ENCODE assay signal across 8 cellular contexts in the genomic region with DNA sequence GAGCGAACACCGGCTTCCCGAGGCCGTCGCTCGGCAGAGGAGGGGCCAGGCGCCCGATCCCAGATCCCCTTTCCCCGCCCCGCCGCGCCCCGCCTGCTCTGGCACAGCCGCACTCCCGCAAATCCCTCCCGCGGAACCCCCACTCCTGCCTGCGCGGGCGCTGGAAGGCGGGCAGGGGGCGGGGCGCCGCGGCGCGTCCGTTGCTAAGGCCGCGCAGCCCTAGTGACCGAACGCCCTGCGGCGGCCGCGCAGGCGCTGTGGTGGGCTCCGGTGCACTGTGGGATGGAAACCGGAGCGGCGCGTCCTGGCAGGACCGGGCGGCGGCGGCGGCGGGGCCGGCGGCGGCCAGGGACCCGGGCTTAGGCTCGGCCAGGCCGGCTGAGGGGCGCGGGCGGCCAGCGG. TPM values are rescaled to one million over a fixed set of nuclear protein-coding genes. Genes with fewer than 3 reads are reported as not detected.
DNase-seq lines count a peak whose midpoint lies in the region; ATAC-seq, FAIRE-seq and TF ChIP-seq lines count a peak whose summit lies in the region.

A gene with protein sequence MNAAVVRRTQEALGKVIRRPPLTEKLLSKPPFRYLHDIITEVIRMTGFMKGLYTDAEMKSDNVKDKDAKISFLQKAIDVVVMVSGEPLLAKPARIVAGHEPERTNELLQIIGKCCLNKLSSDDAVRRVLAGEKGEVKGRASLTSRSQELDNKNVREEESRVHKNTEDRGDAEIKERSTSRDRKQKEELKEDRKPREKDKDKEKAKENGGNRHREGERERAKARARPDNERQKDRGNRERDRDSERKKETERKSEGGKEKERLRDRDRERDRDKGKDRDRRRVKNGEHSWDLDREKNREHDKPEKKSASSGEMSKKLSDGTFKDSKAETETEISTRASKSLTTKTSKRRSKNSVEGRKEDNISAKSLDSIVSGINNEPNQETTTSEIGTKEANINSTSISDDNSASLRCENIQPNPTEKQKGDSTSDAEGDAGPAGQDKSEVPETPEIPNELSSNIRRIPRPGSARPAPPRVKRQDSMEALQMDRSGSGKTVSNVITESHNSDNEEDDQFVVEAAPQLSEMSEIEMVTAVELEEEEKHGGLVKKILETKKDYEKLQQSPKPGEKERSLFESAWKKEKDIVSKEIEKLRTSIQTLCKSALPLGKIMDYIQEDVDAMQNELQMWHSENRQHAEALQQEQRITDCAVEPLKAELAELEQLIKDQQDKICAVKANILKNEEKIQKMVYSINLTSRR (plus strand): TSS at position 273 of the 402 bp plus-strand sequence. CDS start 145 bp downstream, outside the sequence.

- intact Hi-C loops in dendritic cell treated with granulocyte-macrophage colony-stimulating factor and Interleukin-4, amounts not matched to agents 40 ng/mL and 50 ng/mL, for 4 days (cut with micrococcal nuclease): loop anchor here (2.0 kb wide), 1 partner anchor 31 kb away; a partner anchor contains a TSS
- intact Hi-C loops in HepG2 (cut with micrococcal nuclease; ENCODE audit: unreplicated experiment): loop anchor here (5.0 kb wide), 1 partner anchor 33 kb away; a partner anchor contains a TSS

- H3K4me3 Mint-ChIP-seq in dendritic cell treated with granulocyte-macrophage colony-stimulating factor and Interleukin-4, amounts not matched to agents 40 ng/mL and 50 ng/mL, for 4 days: peak within 1 kb of the TSS; percentile 75

- H3K9ac ChIP-seq in HepG2 (ENCODE audit: insufficient read depth, low read depth, low read length): peak within 1 kb of the TSS; percentile 76

- peak within 1 kb of the TSS; percentile 97 for H3K4me2 ChIP-seq in HepG2 (ENCODE audit: low read depth, low read length)

- TF ChIP-seq CTCF in AG10803 (conservative IDR thresholded peaks at IDR 0.05; ENCODE audit: low read length) (no peak), HepG2 (CRISPR knock-in tag; IDR thresholded peaks at IDR 0.05) (no peak)

- H3K27me3 ChIP-seq in HepG2 (ENCODE audit: control insufficient read depth in 1 of 2, insufficient read depth in 2 of 2, low read length in 2 of 2): peaks cover 3 to 13% of the 10 kb centered on the region in 2 experiments; a peak in 3 of 5 replicates

- no peaks in the 10 kb centered on the region for H4K20me1 ChIP-seq in HepG2 (ENCODE audit: insufficient read depth, low read length)

- H3K79me2 ChIP-seq in HepG2 (ENCODE audit: insufficient read depth, low read length): peaks cover 6% of the 10 kb centered on the region

- H3K9me3 Mint-ChIP-seq in dendritic cell treated with granulocyte-macrophage colony-stimulating factor and Interleukin-4, amounts not matched to agents 40 ng/mL and 50 ng/mL, for 4 days: no peaks in the 10 kb centered on the region

- H3K36me3 Mint-ChIP-seq in dendritic cell treated with granulocyte-macrophage colony-stimulating factor and Interleukin-4, amounts not matched to agents 40 ng/mL and 50 ng/mL, for 4 days (ENCODE audit: low read depth): peaks cover 6% of the 10 kb centered on the region

- H2AFZ ChIP-seq in HepG2 (ENCODE audit: low read length): peak within 1 kb of the TSS; percentile 86

- no peaks in the 10 kb centered on the region for H3K9me3 ChIP-seq in HepG2 (ENCODE audit: low read length)

- no peak; a peak in 1 of 4 replicates for TF ChIP-seq POLR2A in HepG2 (IDR thresholded peaks at IDR 0.05; ENCODE audit: insufficient read depth in 1 of 2, low read depth in 2 of 2, low read length in 2 of 2)

- peak; percentile 14; the same call in 1 of the 2 replicates for TF ChIP-seq RAD21 in HepG2 (CRISPR knock-in tag; IDR thresholded peaks at IDR 0.05)

- peak; percentile 89 for DNase-seq in AG10803 (ENCODE audit: low read depth)
- DNase-seq in NCI-H524 (lab: John Stamatoyannopoulos, UW): peak; percentile 76 to 88
- DNase-seq in activated CD4-positive, alpha-beta T cell treated with anti-CD3 and anti-CD28 coated beads, Interleukin-2, amount 50 U/mL, for 1 hour: peak; percentile 84
- peak; percentile 86 for DNase-seq in HepG2 (ENCODE audit: low spot score)
- DNase-seq in stimulated activated CD4-positive, alpha-beta T cell treated with anti-CD3 and anti-CD28 coated beads, Interleukin-2, amount 100 ng/mL, for 4 hours (ENCODE audit: low read depth): peak; percentile 76

- POLR2A ChIA-PET in HepG2 (lab: Yijun Ruan, JAX): interaction anchor here (1.9 kb wide), 1 partner anchor 30 kb away, joined by 4 read pairs; no protein-coding TSS in a partner anchor

- CTCF ChIA-PET in HepG2 (lab: Yijun Ruan, JAX; ENCODE audit: low intra/inter-chr PET ratio, low total read pairs): no interaction called here

- peaks cover 24% of the 10 kb centered on the region for H3K4me1 ChIP-seq in HepG2 (ENCODE audit: insufficient read depth, low read length)

- under 1% methylated on average over 19 of the region's 58 CpGs for WGBS in HepG2 (ENCODE audit: low lambda C conversion rate)

- H3K4me1 Mint-ChIP-seq in dendritic cell treated with granulocyte-macrophage colony-stimulating factor and Interleukin-4, amounts not matched to agents 40 ng/mL and 50 ng/mL, for 4 days (ENCODE audit: low read depth): peaks cover 11% of the 10 kb centered on the region

- peak; percentile 39 for FAIRE-seq in HepG2 (lab: Jason Lieb, UNC)

- peak within 1 kb of the TSS; percentile 33 for H3K27ac ChIP-seq in HepG2 (ENCODE audit: extremely low read length, insufficient read depth, low read length)

- H3K36me3 ChIP-seq in HepG2 (replicated peaks in 1 of 2; ENCODE audit: control insufficient read depth in 1 of 2, insufficient read depth in 2 of 2, low read length in 2 of 2): no peaks in the 10 kb centered on the region; a peak in 1 of 5 replicates

- in situ Hi-C loops in HepG2 (cut with HindIII; ENCODE audit: extremely low pct_ligation_motif_present, low pct_unique_long_range_greater_than_20kb): no loop called here

- ATAC-seq in GM19043 (IDR thresholded peaks at IDR 0.05; ENCODE audit: low read depth, unreplicated experiment) (peak; percentile 98), HG03432 (IDR thresholded peaks at IDR 0.05; ENCODE audit: unreplicated experiment) (peak; percentile 98), HepG2 (peak; percentile 91)

- TF ChIP-seq EP300 in HepG2 (IDR thresholded peaks at IDR 0.05; ENCODE audit: low read depth in 2 of 2, low read length in 2 of 2) (no peak), HepG2 (CRISPR knock-in tag; IDR thresholded peaks at IDR 0.05; ENCODE audit: borderline replicate concordance) (no peak)

- no TSS peak for BruUV-seq in HepG2 (replicated peaks; lab: Mats Ljungman, UMichigan)

- peaks cover 28% of the 10 kb centered on the region for H3K27me3 Mint-ChIP-seq in dendritic cell treated with granulocyte-macrophage colony-stimulating factor and Interleukin-4, amounts not matched to agents 40 ng/mL and 50 ng/mL, for 4 days

- H3K4me3 ChIP-seq in AG10803 (ENCODE audit: low read length): peak within 1 kb of the TSS; percentile 70
- peak within 1 kb of the TSS; percentile 74 to 92 (median 88) for H3K4me3 ChIP-seq in HepG2 (replicated peaks in 1 of 3; ENCODE audit: insufficient read depth in 1 of 3, low read depth in 2 of 3, low read length in 3 of 3)

- H3K27ac Mint-ChIP-seq in dendritic cell treated with granulocyte-macrophage colony-stimulating factor and Interleukin-4, amounts not matched to agents 40 ng/mL and 50 ng/mL, for 4 days: no peak within 1 kb of the TSS

TF ChIP-seq in HepG2, 621 proteins besides CTCF, POLR2A, EP300 and RAD21 (continues in another document):
- no peak for TF ChIP-seq ZNF274 (CRISPR knock-in tag; IDR thresholded peaks at IDR 0.05)
- TF ChIP-seq TCF7 (IDR thresholded peaks at IDR 0.05; ENCODE audit: low read depth): no peak
- TF ChIP-seq ZNF629 (CRISPR knock-in tag; conservative IDR thresholded peaks at IDR 0.05): no peak
- TF ChIP-seq HNF4A (CRISPR knock-in tag; IDR thresholded peaks at IDR 0.05): no peak
- TF ChIP-seq HOXA7 (CRISPR knock-in tag; IDR thresholded peaks at IDR 0.05): no peak
- no peak for TF ChIP-seq SRY (CRISPR knock-in tag; IDR thresholded peaks at IDR 0.05)
- TF ChIP-seq ZSCAN29 (CRISPR knock-in tag; conservative IDR thresholded peaks at IDR 0.05): no peak
- no peak for TF ChIP-seq NFIB (CRISPR knock-in tag; IDR thresholded peaks at IDR 0.05; ENCODE audit: borderline replicate concordance)
- TF ChIP-seq, protein P1, sequence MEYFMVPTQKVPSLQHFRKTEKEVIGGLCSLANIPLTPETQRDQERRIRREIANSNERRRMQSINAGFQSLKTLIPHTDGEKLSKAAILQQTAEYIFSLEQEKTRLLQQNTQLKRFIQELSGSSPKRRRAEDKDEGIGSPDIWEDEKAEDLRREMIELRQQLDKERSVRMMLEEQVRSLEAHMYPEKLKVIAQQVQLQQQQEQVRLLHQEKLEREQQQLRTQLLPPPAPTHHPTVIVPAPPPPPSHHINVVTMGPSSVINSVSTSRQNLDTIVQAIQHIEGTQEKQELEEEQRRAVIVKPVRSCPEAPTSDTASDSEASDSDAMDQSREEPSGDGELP (IDR thresholded peaks at IDR 0.05; ENCODE audit: borderline replicate concordance, low read depth): no peak
- no peak for TF ChIP-seq RELA (CRISPR knock-in tag; IDR thresholded peaks at IDR 0.05)
- TF ChIP-seq ZNF253 (CRISPR knock-in tag; IDR thresholded peaks at IDR 0.05; ENCODE audit: borderline replicate concordance): no peak
- TF ChIP-seq PAWR (CRISPR knock-in tag; IDR thresholded peaks at IDR 0.05; ENCODE audit: borderline replicate concordance): no peak

RNA-seq across cellular contexts. Expression of the gene that starts here (rescaled TPM):
- 12.9 TPM in 2 replicates for total RNA-seq in HepG2 (2016; rRNA removed; fragmentation: Illumina TruSeq; extraction: Trizol)
- total RNA-seq in HepG2 (2016; cell fraction: cytosol; rRNA removed; fragmentation: Illumina TruSeq; extraction: Trizol; ENCODE audit: low read depth): 11.5 and 11.7 TPM in 2 replicates
- total RNA-seq in HepG2 (2016; cell fraction: insoluble cytoplasmic fraction; rRNA removed; fragmentation: Illumina TruSeq; extraction: Trizol): 12.5 and 15.2 TPM in 2 replicates
- total RNA-seq in HepG2 (2016; cell fraction: membrane; rRNA removed; fragmentation: Illumina TruSeq; extraction: Trizol): 8.5 and 9.1 TPM in 2 replicates
- 6.5 and 10.2 TPM in 2 replicates for total RNA-seq in HepG2 (2016; cell fraction: nucleus; rRNA removed; fragmentation: Illumina TruSeq; extraction: Trizol)
- 4.1 and 5.0 TPM in 2 replicates for polyA plus RNA-seq in HepG2 (2011; rRNA removed)
- polyA plus RNA-seq in HepG2 (2011; cell fraction: cytosol; rRNA removed): 2.7 and 3.7 TPM in 2 replicates
- polyA plus RNA-seq in HepG2 (2011; cell fraction: nucleus; rRNA removed): 4.1 and 4.3 TPM in 2 replicates
- polyA plus RNA-seq in HepG2 (2012): 7.5 and 8.6 TPM in 2 replicates
- polyA plus RNA-seq in HepG2 (2016; cell fraction: cytosol; fragmentation: Illumina TruSeq; extraction: Trizol; ENCODE audit: low read depth): 1.2 and 1.5 TPM in 2 replicates
- 16.1 and 18.0 TPM in 2 replicates for polyA plus RNA-seq in HepG2 (2016; cell fraction: insoluble cytoplasmic fraction; fragmentation: Illumina TruSeq; extraction: Trizol; ENCODE audit: low read depth)
- polyA plus RNA-seq in HepG2 (2016; cell fraction: membrane; fragmentation: Illumina TruSeq; extraction: Trizol; ENCODE audit: low read depth): 4.0 and 4.6 TPM in 2 replicates
- 17.1 and 17.8 TPM in 2 replicates for polyA plus RNA-seq in HepG2 (2016; cell fraction: nucleus; fragmentation: Illumina TruSeq; extraction: Trizol; ENCODE audit: insufficient read depth, low read depth)
- polyA minus RNA-seq in HepG2 (2011; rRNA and poly(A)+ RNA removed; ENCODE audit: low replicate concordance): 3.0 and 4.5 TPM in 2 replicates
- polyA minus RNA-seq in HepG2 (2011; cell fraction: cytosol; rRNA and poly(A)+ RNA removed): 2.3 and 3.6 TPM in 2 replicates
- 2.7 and 3.7 TPM in 2 replicates for polyA minus RNA-seq in HepG2 (2011; cell fraction: nucleus; rRNA and poly(A)+ RNA removed)

Comparison
In these comparisons a context has a peak if more than half of its experiments do, and no peak if none do; other contexts are left out.
1. Peak in every context shown above with its lines: DNase-seq, ATAC-seq, H3K4me3 ChIP-seq and H3K27ac ChIP-seq.